In genomic region chr11:119307219-119307618, GRCh38 we compare ENCODE assay signal across 10 cellular contexts. TPM values are rescaled to one million over a fixed set of nuclear protein-coding genes. Genes with fewer than 3 reads are reported as not detected.
DNase-seq lines count a peak whose midpoint lies in the region; ATAC-seq, FAIRE-seq and TF ChIP-seq lines count a peak whose summit lies in the region.
"Had no signal": no experiment of that assay in that cellular context is flagged by ENCODE, and none has a peak within 500 bp of the region (broad histone marks: within the 10 kb centered on the region; RNA-seq: fewer than 3 reads in every experiment).

No MANE protein-coding gene starts in this region.

- no peaks in the 10 kb centered on the region for H3K79me2 ChIP-seq in HepG2 (ENCODE audit: insufficient read depth, low read length)

- ATAC-seq in Right ventricle myocardium superior (ENCODE audit: poor library complexity) (peak; percentile 31), HepG2 (peak; percentile 21; the same call in 1 of the 3 replicates), aorta (ENCODE audit: low FRiP score) (peak; percentile 63), HG03108 (IDR thresholded peaks at IDR 0.05; ENCODE audit: unreplicated experiment) (no peak)

- no TSS peak for BruUV-seq in HepG2 (replicated peaks; lab: Mats Ljungman, UMichigan)

- H3K27me3 ChIP-seq in HepG2 (ENCODE audit: control insufficient read depth in 1 of 2, insufficient read depth in 2 of 2, low read length in 2 of 2), result no peaks in the 10 kb centered on the region
- H3K27me3 ChIP-seq in aorta (ENCODE audit: control insufficient read depth in 1 of 2, insufficient read depth in 2 of 2, low read length in 1 of 2), result no peaks in the 10 kb centered on the region

- TF ChIP-seq EP300 in HepG2 (IDR thresholded peaks at IDR 0.05; ENCODE audit: low read depth in 2 of 2, low read length in 2 of 2) (no peak), HepG2 (CRISPR knock-in tag; IDR thresholded peaks at IDR 0.05; ENCODE audit: borderline replicate concordance) (no peak)

- no peak overlapping the region for H3K4me3 ChIP-seq in HepG2 (replicated peaks in 1 of 3; ENCODE audit: insufficient read depth in 1 of 3, low read depth in 2 of 3, low read length in 3 of 3)
- no peak overlapping the region for H3K4me3 ChIP-seq in aorta (ENCODE audit: low read length in 2 of 2)

- H3K4me3 Mint-ChIP-seq in activated T-helper 2 cell treated with anti-CD3 and anti-CD28 coated beads, Interferon-gamma antibody, Interleukin-2, Interleukin-4, amounts not matched to agents 10 μg/mL and 5 μg/mL and 100 μg/mL, durations not matched to agents 14 hours and 24 hours and 36 hours (ENCODE audit: low read depth), result no peak overlapping the region

- no peaks in the 10 kb centered on the region for H3K27me3 Mint-ChIP-seq in activated T-helper 2 cell treated with anti-CD3 and anti-CD28 coated beads, Interferon-gamma antibody, Interleukin-2, Interleukin-4, amounts not matched to agents 10 μg/mL and 5 μg/mL and 100 μg/mL, durations not matched to agents 14 hours and 24 hours and 36 hours (ENCODE audit: low read depth)

- H3K9me3 ChIP-seq in HepG2 (ENCODE audit: low read length) (no peaks in the 10 kb centered on the region), aorta (ENCODE audit: control insufficient read depth, low read length) (no peaks in the 10 kb centered on the region)

- CTCF ChIA-PET in HepG2 (lab: Yijun Ruan, JAX; ENCODE audit: low intra/inter-chr PET ratio, low total read pairs), result no interaction called here

- H3K9ac ChIP-seq in HepG2 (ENCODE audit: insufficient read depth, low read depth, low read length), result no peak overlapping the region

- TF ChIP-seq RAD21 in HepG2 (CRISPR knock-in tag; IDR thresholded peaks at IDR 0.05), result no peak

- peaks cover 38% of the 10 kb centered on the region for H3K36me3 Mint-ChIP-seq in activated T-helper 2 cell treated with anti-CD3 and anti-CD28 coated beads, Interferon-gamma antibody, Interleukin-2, Interleukin-4, amounts not matched to agents 10 μg/mL and 5 μg/mL and 100 μg/mL, durations not matched to agents 14 hours and 24 hours and 36 hours (ENCODE audit: low read depth)

- H3K4me1 ChIP-seq in HepG2 (ENCODE audit: insufficient read depth, low read length), result peaks cover 22% of the 10 kb centered on the region
- peaks cover 0 to 3% of the 10 kb centered on the region in 2 donors for H3K4me1 ChIP-seq in aorta (ENCODE audit: control insufficient read depth in 1 of 2, insufficient read depth in 2 of 2, low read length in 2 of 2)

- H3K27ac ChIP-seq in HepG2 (ENCODE audit: extremely low read length, insufficient read depth, low read length) (no peak overlapping the region), aorta (ENCODE audit: low read depth in 1 of 2, low read length in 2 of 2) (peak overlapping the region; percentile 44 to 81)

- H4K20me1 ChIP-seq in HepG2 (ENCODE audit: insufficient read depth, low read length), result no peaks in the 10 kb centered on the region

- DNase-seq in Right ventricle myocardium superior (no peak), cardiac septum (ENCODE audit: low spot score) (no peak), HepG2 (ENCODE audit: low spot score) (no peak), aorta (no peak), GM12892 (ENCODE audit: insufficient read length) (no peak), COLO668 (lab: John Stamatoyannopoulos, UW; ENCODE audit: unreplicated experiment) (no peak)
- DNase-seq in activated T-helper 2 cell treated with anti-CD3 and anti-CD28 coated beads, Interferon-gamma antibody, Interleukin-2, Interleukin-4, amounts not matched to agents 10 μg/mL and 5 μg/mL and 100 μg/mL, durations not matched to agents 14 hours and 24 hours and 36 hours (ENCODE audit: low spot score), result no peak
- DNase-seq: NCI-H2171 treated with DMSO at 0.1 percent for 48 hours had no signal

- FAIRE-seq in HepG2 (lab: Jason Lieb, UNC), result peak; percentile 21
- no peak for FAIRE-seq in GM12892 (lab: Jason Lieb, UNC)
- FAIRE-seq: GM19239 had no signal

- no peak overlapping the region for H3K4me2 ChIP-seq in HepG2 (ENCODE audit: low read depth, low read length)

- WGBS in HepG2 (ENCODE audit: low lambda C conversion rate), result 50% methylated on average over 1 of the region's 1 CpG
- WGBS in aorta, 2 donors, result 30 to 50% methylated on average over 1 of the region's 1 CpG

- H3K36me3 ChIP-seq in HepG2 (replicated peaks in 1 of 2; ENCODE audit: control insufficient read depth in 1 of 2, insufficient read depth in 2 of 2, low read length in 2 of 2) (peaks cover 3% of the 10 kb centered on the region in 2 experiments; a peak in 3 of 5 replicates), aorta (ENCODE audit: control insufficient read depth in 1 of 2, insufficient read depth in 2 of 2, low read length in 1 of 2) (peaks cover 0 to 12% of the 10 kb centered on the region in 2 donors)

- no peak overlapping the region for H2AFZ ChIP-seq in HepG2 (ENCODE audit: low read length)

- POLR2A ChIA-PET in HepG2 (lab: Yijun Ruan, JAX), result interaction anchor here (1.0 to 2.8 kb wide), 3 partner anchors 10 to 69 kb away, joined by 3 to 9 read pairs (median 6); partner anchors contain the start of gene MCAM

- H3K27ac Mint-ChIP-seq in activated T-helper 2 cell treated with anti-CD3 and anti-CD28 coated beads, Interferon-gamma antibody, Interleukin-2, Interleukin-4, amounts not matched to agents 10 μg/mL and 5 μg/mL and 100 μg/mL, durations not matched to agents 14 hours and 24 hours and 36 hours, result peak overlapping the region; percentile 92

- intact Hi-C loops in Right ventricle myocardium superior (cut with DNase I) (no loop called here), cardiac septum (cut with DNase I) (no loop called here), HepG2 (cut with micrococcal nuclease; ENCODE audit: unreplicated experiment) (no loop called here), aorta (cut with DNase I) (no loop called here)
- intact Hi-C loops in activated T-helper 2 cell treated with anti-CD3 and anti-CD28 coated beads, Interferon-gamma antibody, Interleukin-2, Interleukin-4, amounts not matched to agents 10 μg/mL and 5 μg/mL and 100 μg/mL, durations not matched to agents 14 hours and 24 hours and 36 hours (cut with micrococcal nuclease), result loop anchor here (2.0 kb wide), 1 partner anchor 44 kb away; no protein-coding TSS in a partner anchor

- H3K9me3 Mint-ChIP-seq in activated T-helper 2 cell treated with anti-CD3 and anti-CD28 coated beads, Interferon-gamma antibody, Interleukin-2, Interleukin-4, amounts not matched to agents 10 μg/mL and 5 μg/mL and 100 μg/mL, durations not matched to agents 14 hours and 24 hours and 36 hours, result no peaks in the 10 kb centered on the region

- H3K4me1 Mint-ChIP-seq in activated T-helper 2 cell treated with anti-CD3 and anti-CD28 coated beads, Interferon-gamma antibody, Interleukin-2, Interleukin-4, amounts not matched to agents 10 μg/mL and 5 μg/mL and 100 μg/mL, durations not matched to agents 14 hours and 24 hours and 36 hours (ENCODE audit: low read depth), result peaks cover 24% of the 10 kb centered on the region

- peak; percentile 28; the same call in 1 of the 2 replicates for TF ChIP-seq CTCF in HepG2 (CRISPR knock-in tag; IDR thresholded peaks at IDR 0.05)

- in situ Hi-C loops in HepG2 (cut with HindIII; ENCODE audit: extremely low pct_ligation_motif_present, low pct_unique_long_range_greater_than_20kb), result no loop called here

- TF ChIP-seq POLR2A in HepG2 (IDR thresholded peaks at IDR 0.05; ENCODE audit: insufficient read depth in 1 of 2, low read depth in 2 of 2, low read length in 2 of 2) (no peak), GM12892 (IDR thresholded peaks at IDR 0.05; ENCODE audit: low read depth, low read length) (no peak)

RNA-seq across cellular contexts. Expression of gene MCAM, which starts 9.7 kb away (rescaled TPM):
- 41.9 TPM for total RNA-seq in Right ventricle myocardium superior
- 110 TPM for total RNA-seq in cardiac septum
- 6.0 and 7.2 TPM in 2 replicates for total RNA-seq in activated T-helper 2 cell treated with anti-CD3 and anti-CD28 coated beads, Interferon-gamma antibody, Interleukin-2, Interleukin-4, amounts not matched to agents 10 μg/mL and 5 μg/mL and 100 μg/mL, durations not matched to agents 14 hours and 24 hours and 36 hours
- 5.9 and 15.2 TPM in 2 replicates for total RNA-seq in HepG2 (2016; rRNA removed; fragmentation: Illumina TruSeq; extraction: Trizol)
- total RNA-seq in HepG2 (2016; cell fraction: cytosol; rRNA removed; fragmentation: Illumina TruSeq; extraction: Trizol; ENCODE audit: low read depth), result 0.97 and 1.4 TPM in 2 replicates
- total RNA-seq in HepG2 (2016; cell fraction: insoluble cytoplasmic fraction; rRNA removed; fragmentation: Illumina TruSeq; extraction: Trizol), result 5.2 and 13.8 TPM in 2 replicates
- total RNA-seq in HepG2 (2016; cell fraction: membrane; rRNA removed; fragmentation: Illumina TruSeq; extraction: Trizol), result 2.5 and 3.3 TPM in 2 replicates
- total RNA-seq in HepG2 (2016; cell fraction: nucleus; rRNA removed; fragmentation: Illumina TruSeq; extraction: Trizol), result 13.7 and 14.4 TPM in 2 replicates
- polyA plus RNA-seq in HepG2 (2011; rRNA removed), result 12.1 and 18.6 TPM in 2 replicates
- 33.4 and 50.2 TPM in 2 replicates for polyA plus RNA-seq in HepG2 (2011; cell fraction: cytosol; rRNA removed)
- 24.8 and 27.5 TPM in 2 replicates for polyA plus RNA-seq in HepG2 (2011; cell fraction: nucleus; rRNA removed)
- polyA plus RNA-seq in HepG2 (2012), result 4.0 and 15.6 TPM in 2 replicates
- polyA plus RNA-seq in HepG2 (2016; cell fraction: cytosol; fragmentation: Illumina TruSeq; extraction: Trizol; ENCODE audit: low read depth), result 0.68 and 0.83 TPM in 2 replicates
- polyA plus RNA-seq in HepG2 (2016; cell fraction: insoluble cytoplasmic fraction; fragmentation: Illumina TruSeq; extraction: Trizol; ENCODE audit: low read depth), result 3.9 and 5.4 TPM in 2 replicates
- polyA plus RNA-seq in HepG2 (2016; cell fraction: membrane; fragmentation: Illumina TruSeq; extraction: Trizol; ENCODE audit: low read depth), result 1.1 and 2.3 TPM in 2 replicates
- polyA plus RNA-seq in HepG2 (2016; cell fraction: nucleus; fragmentation: Illumina TruSeq; extraction: Trizol; ENCODE audit: insufficient read depth, low read depth), result 18.8 and 20.4 TPM in 2 replicates
- 29.9 and 104 TPM in 2 replicates for polyA minus RNA-seq in HepG2 (2011; rRNA and poly(A)+ RNA removed; ENCODE audit: low replicate concordance)
- 14.3 and 15.4 TPM in 2 replicates for polyA minus RNA-seq in HepG2 (2011; cell fraction: cytosol; rRNA and poly(A)+ RNA removed)
- 13.8 and 15.8 TPM in 2 replicates for polyA minus RNA-seq in HepG2 (2011; cell fraction: nucleus; rRNA and poly(A)+ RNA removed)
- 1,000 to 10,000 TPM in 1 of 2 donors, 100 to 1,000 TPM in 1; 525 to 1,386 TPM for total RNA-seq in aorta
- 100 to 1,000 TPM; 274 to 486 TPM for polyA plus RNA-seq in aorta
- 3.1 TPM for polyA plus RNA-seq in GM12892 (2012; ENCODE audit: missing spikeins)

RNA-seq across cellular contexts. Expression of gene RNF26, which starts 27.1 kb away (rescaled TPM):
- 12.9 TPM for total RNA-seq in Right ventricle myocardium superior
- total RNA-seq in cardiac septum, result 10.7 TPM
- total RNA-seq in activated T-helper 2 cell treated with anti-CD3 and anti-CD28 coated beads, Interferon-gamma antibody, Interleukin-2, Interleukin-4, amounts not matched to agents 10 μg/mL and 5 μg/mL and 100 μg/mL, durations not matched to agents 14 hours and 24 hours and 36 hours, result 29.9 and 32.6 TPM in 2 replicates
- 11.9 and 20.8 TPM in 2 replicates for total RNA-seq in HepG2 (2016; rRNA removed; fragmentation: Illumina TruSeq; extraction: Trizol)
- total RNA-seq in HepG2 (2016; cell fraction: cytosol; rRNA removed; fragmentation: Illumina TruSeq; extraction: Trizol; ENCODE audit: low read depth), result 5.1 and 5.5 TPM in 2 replicates
- 11.0 and 17.9 TPM in 2 replicates for total RNA-seq in HepG2 (2016; cell fraction: insoluble cytoplasmic fraction; rRNA removed; fragmentation: Illumina TruSeq; extraction: Trizol)
- total RNA-seq in HepG2 (2016; cell fraction: membrane; rRNA removed; fragmentation: Illumina TruSeq; extraction: Trizol), result 25.7 and 27.9 TPM in 2 replicates
- total RNA-seq in HepG2 (2016; cell fraction: nucleus; rRNA removed; fragmentation: Illumina TruSeq; extraction: Trizol), result 16.9 and 17.9 TPM in 2 replicates
- 26.3 and 28.8 TPM in 2 replicates for polyA plus RNA-seq in HepG2 (2011; rRNA removed)
- 33.9 and 41.8 TPM in 2 replicates for polyA plus RNA-seq in HepG2 (2011; cell fraction: cytosol; rRNA removed)
- 21.0 and 21.5 TPM in 2 replicates for polyA plus RNA-seq in HepG2 (2011; cell fraction: nucleus; rRNA removed)
- polyA plus RNA-seq in HepG2 (2012), result 29.6 and 32.1 TPM in 2 replicates
- 16.4 and 19.4 TPM in 2 replicates for polyA plus RNA-seq in HepG2 (2016; cell fraction: cytosol; fragmentation: Illumina TruSeq; extraction: Trizol; ENCODE audit: low read depth)
- 51.2 and 62.2 TPM in 2 replicates for polyA plus RNA-seq in HepG2 (2016; cell fraction: insoluble cytoplasmic fraction; fragmentation: Illumina TruSeq; extraction: Trizol; ENCODE audit: low read depth)
- 61.9 and 66.3 TPM in 2 replicates for polyA plus RNA-seq in HepG2 (2016; cell fraction: membrane; fragmentation: Illumina TruSeq; extraction: Trizol; ENCODE audit: low read depth)
- polyA plus RNA-seq in HepG2 (2016; cell fraction: nucleus; fragmentation: Illumina TruSeq; extraction: Trizol; ENCODE audit: insufficient read depth, low read depth), result 50.4 and 51.8 TPM in 2 replicates
- 92.7 and 163 TPM in 2 replicates for polyA minus RNA-seq in HepG2 (2011; rRNA and poly(A)+ RNA removed; ENCODE audit: low replicate concordance)
- 34.6 and 35.6 TPM in 2 replicates for polyA minus RNA-seq in HepG2 (2011; cell fraction: cytosol; rRNA and poly(A)+ RNA removed)
- polyA minus RNA-seq in HepG2 (2011; cell fraction: nucleus; rRNA and poly(A)+ RNA removed), result 16.9 and 21.8 TPM in 2 replicates
- 10 to 100 TPM; 16.8 to 17.5 TPM for total RNA-seq in aorta
- 10 to 100 TPM in 1 of 2 donors, 1 to 10 TPM in 1; 9.4 to 16.5 TPM for polyA plus RNA-seq in aorta
- polyA plus RNA-seq in GM12892 (2012; ENCODE audit: missing spikeins), result 8.6 TPM

RNA-seq across cellular contexts. Expression of gene C1QTNF5, which starts 33.5 kb away (rescaled TPM):
- total RNA-seq in Right ventricle myocardium superior (15.1 TPM), cardiac septum (33.8 TPM), HepG2 (2016; rRNA removed; fragmentation: Illumina TruSeq; extraction: Trizol) (0.77 and 1.2 TPM in 2 replicates), aorta (10 to 100 TPM; 42.4 to 88.2 TPM)
- not detected in 2 replicates for total RNA-seq in activated T-helper 2 cell treated with anti-CD3 and anti-CD28 coated beads, Interferon-gamma antibody, Interleukin-2, Interleukin-4, amounts not matched to agents 10 μg/mL and 5 μg/mL and 100 μg/mL, durations not matched to agents 14 hours and 24 hours and 36 hours
- total RNA-seq in HepG2 (2016; cell fraction: cytosol; rRNA removed; fragmentation: Illumina TruSeq; extraction: Trizol; ENCODE audit: low read depth), result 0.26 and 0.40 TPM in 2 replicates
- total RNA-seq in HepG2 (2016; cell fraction: insoluble cytoplasmic fraction; rRNA removed; fragmentation: Illumina TruSeq; extraction: Trizol), result 0.76 and 0.78 TPM in 2 replicates
- 0.28 and 0.45 TPM in 2 replicates for total RNA-seq in HepG2 (2016; cell fraction: membrane; rRNA removed; fragmentation: Illumina TruSeq; extraction: Trizol)
- total RNA-seq in HepG2 (2016; cell fraction: nucleus; rRNA removed; fragmentation: Illumina TruSeq; extraction: Trizol), result 0.47 and 0.91 TPM in 2 replicates
- polyA plus RNA-seq in HepG2 (2011; rRNA removed) (0.86 TPM in 2 replicates), aorta (10 to 100 TPM; 19.1 to 22.3 TPM)
- 0.91 and 1.1 TPM in 2 replicates for polyA plus RNA-seq in HepG2 (2011; cell fraction: cytosol; rRNA removed)
- polyA plus RNA-seq in HepG2 (2011; cell fraction: nucleus; rRNA removed), result 0.96 and 1.1 TPM in 2 replicates
- 0.19 and 0.53 TPM in 2 replicates for polyA plus RNA-seq in HepG2 (2012)
- polyA plus RNA-seq in HepG2 (2016; cell fraction: cytosol; fragmentation: Illumina TruSeq; extraction: Trizol; ENCODE audit: low read depth), result 0.25 and 0.45 TPM in 2 replicates
- 0.39 and 0.53 TPM in 2 replicates for polyA plus RNA-seq in HepG2 (2016; cell fraction: insoluble cytoplasmic fraction; fragmentation: Illumina TruSeq; extraction: Trizol; ENCODE audit: low read depth)
- polyA plus RNA-seq in HepG2 (2016; cell fraction: membrane; fragmentation: Illumina TruSeq; extraction: Trizol; ENCODE audit: low read depth), result 0.16 and 0.49 TPM in 2 replicates
- 1.1 and 1.6 TPM in 2 replicates for polyA plus RNA-seq in HepG2 (2016; cell fraction: nucleus; fragmentation: Illumina TruSeq; extraction: Trizol; ENCODE audit: insufficient read depth, low read depth)
- 0.94 TPM in 1 of 2 replicates, not detected in the other for polyA minus RNA-seq in HepG2 (2011; rRNA and poly(A)+ RNA removed; ENCODE audit: low replicate concordance)
- not detected in 2 replicates for polyA minus RNA-seq in HepG2 (2011; cell fraction: cytosol; rRNA and poly(A)+ RNA removed)
- not detected in 2 replicates for polyA minus RNA-seq in HepG2 (2011; cell fraction: nucleus; rRNA and poly(A)+ RNA removed)
- polyA plus RNA-seq in GM12892 (2012; ENCODE audit: missing spikeins), result not detected

RNA-seq across cellular contexts. Expression of gene MFRP, which starts 39.3 kb away (rescaled TPM):
- not detected for total RNA-seq in Right ventricle myocardium superior
- total RNA-seq in cardiac septum, result not detected
- total RNA-seq in activated T-helper 2 cell treated with anti-CD3 and anti-CD28 coated beads, Interferon-gamma antibody, Interleukin-2, Interleukin-4, amounts not matched to agents 10 μg/mL and 5 μg/mL and 100 μg/mL, durations not matched to agents 14 hours and 24 hours and 36 hours, result not detected in 2 replicates
- not detected in 2 replicates for total RNA-seq in HepG2 (2016; rRNA removed; fragmentation: Illumina TruSeq; extraction: Trizol)
- not detected in 2 replicates for total RNA-seq in HepG2 (2016; cell fraction: cytosol; rRNA removed; fragmentation: Illumina TruSeq; extraction: Trizol; ENCODE audit: low read depth)
- total RNA-seq in HepG2 (2016; cell fraction: insoluble cytoplasmic fraction; rRNA removed; fragmentation: Illumina TruSeq; extraction: Trizol), result not detected in 2 replicates
- not detected in 2 replicates for total RNA-seq in HepG2 (2016; cell fraction: membrane; rRNA removed; fragmentation: Illumina TruSeq; extraction: Trizol)
- total RNA-seq in HepG2 (2016; cell fraction: nucleus; rRNA removed; fragmentation: Illumina TruSeq; extraction: Trizol), result not detected in 2 replicates
- not detected in 2 replicates for polyA plus RNA-seq in HepG2 (2011; rRNA removed)
- not detected in 2 replicates for polyA plus RNA-seq in HepG2 (2011; cell fraction: cytosol; rRNA removed)
- polyA plus RNA-seq in HepG2 (2011; cell fraction: nucleus; rRNA removed), result not detected in 2 replicates
- polyA plus RNA-seq in HepG2 (2012), result not detected in 2 replicates
- polyA plus RNA-seq in HepG2 (2016; cell fraction: cytosol; fragmentation: Illumina TruSeq; extraction: Trizol; ENCODE audit: low read depth), result not detected in 2 replicates
- polyA plus RNA-seq in HepG2 (2016; cell fraction: insoluble cytoplasmic fraction; fragmentation: Illumina TruSeq; extraction: Trizol; ENCODE audit: low read depth), result not detected in 2 replicates
- not detected in 2 replicates for polyA plus RNA-seq in HepG2 (2016; cell fraction: membrane; fragmentation: Illumina TruSeq; extraction: Trizol; ENCODE audit: low read depth)
- not detected in 2 replicates for polyA plus RNA-seq in HepG2 (2016; cell fraction: nucleus; fragmentation: Illumina TruSeq; extraction: Trizol; ENCODE audit: insufficient read depth, low read depth)
- polyA minus RNA-seq in HepG2 (2011; rRNA and poly(A)+ RNA removed; ENCODE audit: low replicate concordance), result not detected in 2 replicates
- not detected in 2 replicates for polyA minus RNA-seq in HepG2 (2011; cell fraction: cytosol; rRNA and poly(A)+ RNA removed)
- polyA minus RNA-seq in HepG2 (2011; cell fraction: nucleus; rRNA and poly(A)+ RNA removed), result not detected in 2 replicates
- not detected for total RNA-seq in aorta
- not detected for polyA plus RNA-seq in aorta
- not detected for polyA plus RNA-seq in GM12892 (2012; ENCODE audit: missing spikeins)
